In genomic region chr12:102961488-102961801, GRCh38 we compare ENCODE assay signal across 16 cellular contexts. TPM values are rescaled to one million over a fixed set of nuclear protein-coding genes. Genes with fewer than 3 reads are reported as not detected.
DNase-seq lines count a peak whose midpoint lies in the region; TF ChIP-seq lines count a peak whose summit lies in the region.
"Had no signal": no experiment of that assay in that cellular context is flagged by ENCODE, and none has a peak within 500 bp of the region (broad histone marks: within the 10 kb centered on the region; RNA-seq: fewer than 3 reads in every experiment).

No MANE protein-coding gene starts in this region.

- H3K9ac ChIP-seq in H9 (ENCODE audit: extremely low read depth, insufficient read length, low read length) = no peak overlapping the region
- H3K9ac ChIP-seq: BLaER1 treated with 17β-estradiol and CSF1 and Interleukin-3, amounts not matched to agents 10 nM and 100 nM; GM23248 had no signal

- peak overlapping the region; percentile 66 for H3K4me3 ChIP-seq in neuron (ENCODE audit: low read length)
- H3K4me3 ChIP-seq: BLaER1 treated with 17β-estradiol and CSF1 and Interleukin-3, amounts not matched to agents 10 nM and 100 nM; GM23248 had no signal

- DNase-seq in H9 (no peak), NCI-H1436 treated with DMSO at 0.1 percent for 48 hours (lab: John Stamatoyannopoulos, UW) (peak; percentile 71), SK-N-DZ (ENCODE audit: low spot score) (peak; percentile 83), EL (no peak), OCI-M1 (lab: John Stamatoyannopoulos, UW) (no peak), NCI-H1930 (lab: John Stamatoyannopoulos, UW) (no peak)
- DNase-seq: DMS 273 treated with DMSO at 0.1 percent for 48 hours; NCI-H526; stimulated activated CD4-positive, alpha-beta T cell treated with anti-CD3 and anti-CD28 coated beads, Interleukin-1b, Interleukin-23, amount 100 ng/mL, for 48 hours had no signal

- H2BK20ac ChIP-seq in H9 (ENCODE audit: low read depth, low read length, poor library complexity, severe bottlenecking) = no peak overlapping the region

- H3K14ac ChIP-seq in H9 (ENCODE audit: insufficient read depth, low read length) = no peak overlapping the region

- no peak overlapping the region for H2BK120ac ChIP-seq in H9 (ENCODE audit: low read depth, low read length, poor library complexity, severe bottlenecking)

- no peak overlapping the region for H2BK12ac ChIP-seq in H9 (ENCODE audit: insufficient read length, low read depth, low read length)

- H3K79me2 ChIP-seq in H9 (ENCODE audit: insufficient read depth, low read length) = no peaks in the 10 kb centered on the region

- no CpG with 5 or more reads among the region's 8 CpGs for WGBS in H9 (ENCODE audit: extremely low coverage, insufficient read length, low lambda C conversion rate)

- H2AK5ac ChIP-seq in H9 (ENCODE audit: insufficient read length, low read length) = no peak overlapping the region

- H3K4me3 Mint-ChIP-seq in H9 = peak overlapping the region in 1 of 2 experiments; percentile 59; a peak in 1 of 5 replicates

- H3K4ac ChIP-seq in H9 (ENCODE audit: low read depth, low read length) = no peak overlapping the region

- no peak overlapping the region for H4K91ac ChIP-seq in H9 (ENCODE audit: insufficient read length, low read depth, low read length)

- H3K23me2 ChIP-seq in H9 (ENCODE audit: insufficient read length, low read depth, low read length, poor library complexity, severe bottlenecking) = peaks cover 26% of the 10 kb centered on the region

- no peak overlapping the region for H2BK15ac ChIP-seq in H9 (ENCODE audit: low read depth, low read length)

- no peak overlapping the region for H2BK5ac ChIP-seq in H9 (ENCODE audit: insufficient read length, low read length)

- no peak overlapping the region for H3K23ac ChIP-seq in H9 (ENCODE audit: insufficient read length, low read depth, low read length)

- H4K5ac ChIP-seq in H9 (ENCODE audit: insufficient read length, low read depth, low read length) = no peak overlapping the region

- no peaks in the 10 kb centered on the region for H3K79me1 ChIP-seq in H9 (ENCODE audit: insufficient read depth, low read depth, low read length, poor library complexity, severe bottlenecking)

- peaks cover 5% of the 10 kb centered on the region; the same call in 1 of the 2 replicates for H3K4me1 ChIP-seq in H9 (ENCODE audit: insufficient read depth, low read length)
- H3K4me1 ChIP-seq in neuron (ENCODE audit: insufficient read depth, low read length) = peaks cover 37% of the 10 kb centered on the region

- no peaks in the 10 kb centered on the region for H3K36me3 ChIP-seq in neuron (ENCODE audit: insufficient read depth, low read length)
- H3K36me3 ChIP-seq: BLaER1 treated with 17β-estradiol and CSF1 and Interleukin-3, amounts not matched to agents 10 nM and 100 nM had no signal

- no peak overlapping the region for H3K18ac ChIP-seq in H9 (ENCODE audit: insufficient read length, low read depth, low read length)

- H3K9me3 ChIP-seq in H9 (ENCODE audit: control insufficient read depth, low read depth, low read length) (peaks cover 10% of the 10 kb centered on the region), neuron (ENCODE audit: low read length) (peaks cover 10% of the 10 kb centered on the region)

- peaks cover 99% of the 10 kb centered on the region for H3K27me3 Mint-ChIP-seq in H9 (ENCODE audit: low read depth)

- H3T11ph ChIP-seq in H9 (ENCODE audit: low read length) = no peak overlapping the region

- H3K27ac ChIP-seq in H9 (ENCODE audit: insufficient read length, low read depth, low read length) = no peak overlapping the region
- H3K27ac ChIP-seq: BLaER1 treated with 17β-estradiol and CSF1 and Interleukin-3, amounts not matched to agents 10 nM and 100 nM; epithelial cell of prostate; GM23248 had no signal

- peak overlapping the region; percentile 42 for H3K4me2 ChIP-seq in H9 (ENCODE audit: insufficient read depth, insufficient read length, low read length)
- H3K4me2 ChIP-seq: BLaER1 treated with 17β-estradiol and CSF1 and Interleukin-3, amounts not matched to agents 10 nM and 100 nM had no signal

- peaks cover 15 to 18% of the 10 kb centered on the region in 2 experiments for H3K9me3 Mint-ChIP-seq in H9

- TF ChIP-seq CTCF in H9 (conservative IDR thresholded peaks at IDR 0.05) = no peak

- peaks cover 56 to 78% of the 10 kb centered on the region in 2 experiments for H3K4me1 Mint-ChIP-seq in H9

- peaks cover 9 to 11% (median 11%) of the 10 kb centered on the region in 3 experiments; a peak in 6 of 7 replicates for H3K36me3 Mint-ChIP-seq in H9 (ENCODE audit: insufficient read depth in 1 of 3, low read depth in 3 of 3)

- H2AFZ ChIP-seq in H9 (ENCODE audit: low read length) = no peak overlapping the region
- H2AFZ ChIP-seq in neuron (ENCODE audit: low read depth, low read length) = peak overlapping the region; percentile 39
- H2AFZ ChIP-seq: GM23248 had no signal

- H4K8ac ChIP-seq in H9 (replicated peaks; ENCODE audit: insufficient read length, low read depth, low read length) = no peak overlapping the region

- H3K27ac Mint-ChIP-seq in H9 = no peak overlapping the region
- H3K27ac Mint-ChIP-seq: nephron progenitor cell had no signal

- H4K20me1 ChIP-seq in H9 (ENCODE audit: control insufficient read depth, insufficient read depth, insufficient read length) = no peaks in the 10 kb centered on the region

- H3K27me3 ChIP-seq in H9 (ENCODE audit: insufficient read depth, low read length) = peaks cover 81% of the 10 kb centered on the region
- peaks cover 52% of the 10 kb centered on the region for H3K27me3 ChIP-seq in neuron (ENCODE audit: insufficient read depth, low read length)

- H3K56ac ChIP-seq in H9 (ENCODE audit: insufficient read length, low read depth, low read length) = no peak overlapping the region

RNA-seq across cellular contexts. Expression of gene ASCL1, which starts 4.0 kb away (rescaled TPM):
- 0.20 TPM in 1 of 2 replicates, not detected in the other for total RNA-seq in H9 (2021)
- polyA plus RNA-seq in SK-N-DZ (2014; cell fraction: cytosol; rRNA removed) = 317 and 369 TPM in 2 replicates
- polyA plus RNA-seq in SK-N-DZ (2014; cell fraction: nucleus; rRNA removed) = 169 and 203 TPM in 2 replicates
- total RNA-seq: activated CD8-positive, alpha-beta memory T cell treated with anti-CD3 and anti-CD28 coated beads for 36 hours; GM23248; M059J had no signal
- polyA plus RNA-seq: GM23248 had no signal

RNA-seq across cellular contexts. Expression of gene PAH, which starts 44.4 kb away (rescaled TPM):
- 6.1 and 8.0 TPM in 2 replicates for total RNA-seq in H9 (2021)
- polyA plus RNA-seq in SK-N-DZ (2014; cell fraction: cytosol; rRNA removed) = not detected in 2 replicates
- 0.15 TPM in 1 of 2 replicates, not detected in the other for polyA plus RNA-seq in SK-N-DZ (2014; cell fraction: nucleus; rRNA removed)
- total RNA-seq: activated CD8-positive, alpha-beta memory T cell treated with anti-CD3 and anti-CD28 coated beads for 36 hours; GM23248; M059J had no signal
- polyA plus RNA-seq: GM23248 had no signal

Comparison
In these comparisons a context has a peak if more than half of its experiments do, and no peak if none do; other contexts are left out.
1. DNase-seq: peak in NCI-H1436 treated with DMSO at 0.1 percent for 48 hours (single experiment) and SK-N-DZ (single experiment); none in H9 (single experiment), EL (single experiment), OCI-M1 (single experiment) and NCI-H1930 (0 of 2).